In the genomic region with DNA sequence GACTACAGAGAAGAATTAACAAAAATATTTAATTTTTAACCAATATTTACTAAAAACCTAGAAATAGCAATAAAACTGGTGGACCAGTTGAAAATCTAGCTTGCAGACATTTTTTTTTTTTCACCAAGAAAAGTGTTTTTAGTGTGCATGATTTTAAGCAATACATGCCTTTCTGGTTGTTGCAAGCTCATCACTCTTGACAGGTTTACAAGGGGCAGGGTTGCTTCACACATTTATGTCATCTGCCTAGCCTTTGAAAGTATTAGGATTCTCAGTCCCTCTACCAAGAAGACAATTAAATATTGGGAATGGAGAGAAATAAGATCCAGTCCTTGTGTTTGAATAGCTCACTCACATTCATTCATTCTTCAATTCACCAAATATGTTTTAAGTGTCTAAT, we compare ENCODE assay signal across 1 cellular context.
TF ChIP-seq lines count a peak whose summit lies in the region.

No MANE protein-coding gene starts in this region.

TF ChIP-seq in K562, 482 proteins besides CTCF, POLR2A, EP300 and RAD21 (continues in another document):
- TF ChIP-seq, protein P1, sequence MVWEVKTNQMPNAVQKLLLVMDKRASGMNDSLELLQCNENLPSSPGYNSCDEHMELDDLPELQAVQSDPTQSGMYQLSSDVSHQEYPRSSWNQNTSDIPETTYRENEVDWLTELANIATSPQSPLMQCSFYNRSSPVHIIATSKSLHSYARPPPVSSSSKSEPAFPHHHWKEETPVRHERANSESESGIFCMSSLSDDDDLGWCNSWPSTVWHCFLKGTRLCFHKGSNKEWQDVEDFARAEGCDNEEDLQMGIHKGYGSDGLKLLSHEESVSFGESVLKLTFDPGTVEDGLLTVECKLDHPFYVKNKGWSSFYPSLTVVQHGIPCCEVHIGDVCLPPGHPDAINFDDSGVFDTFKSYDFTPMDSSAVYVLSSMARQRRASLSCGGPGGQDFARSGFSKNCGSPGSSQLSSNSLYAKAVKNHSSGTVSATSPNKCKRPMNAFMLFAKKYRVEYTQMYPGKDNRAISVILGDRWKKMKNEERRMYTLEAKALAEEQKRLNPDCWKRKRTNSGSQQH (CRISPR knock-in tag; IDR thresholded peaks at IDR 0.05), result no peak
- TF ChIP-seq TCF7 (IDR thresholded peaks at IDR 0.05; ENCODE audit: borderline replicate concordance) (no peak), MCM2 (IDR thresholded peaks at IDR 0.05; ENCODE audit: low read depth) (no peak), TEAD1 (CRISPR knock-in tag; IDR thresholded peaks at IDR 0.05) (no peak), ZNF696 (CRISPR knock-in tag; conservative IDR thresholded peaks at IDR 0.05) (no peak), ZNF384 (IDR thresholded peaks at IDR 0.05; ENCODE audit: low read depth, low read length) (no peak), FOXK1 (CRISPR knock-in tag; IDR thresholded peaks at IDR 0.05; ENCODE audit: borderline replicate concordance) (no peak), HDAC6 (IDR thresholded peaks at IDR 0.05; ENCODE audit: low read depth, low read length) (no peak), BMI1 (IDR thresholded peaks at IDR 0.05; ENCODE audit: low read length) (no peak), WHSC1 (IDR thresholded peaks at IDR 0.05; ENCODE audit: low read length) (no peak), TCF7L2 (IDR thresholded peaks at IDR 0.05; ENCODE audit: low read depth, low read length) (no peak), DNMT1 (IDR thresholded peaks at IDR 0.05) (no peak), MAFK (IDR thresholded peaks at IDR 0.05; ENCODE audit: low read length) (peak; percentile 42), RBM25 (IDR thresholded peaks at IDR 0.05; ENCODE audit: low read depth, low read length, severe bottlenecking) (no peak), MEF2A (IDR thresholded peaks at IDR 0.05; ENCODE audit: control insufficient read depth, low read depth, low read length) (no peak), ZBTB8A (IDR thresholded peaks at IDR 0.05; ENCODE audit: partially characterized antibody) (no peak), CCNT2 (IDR thresholded peaks at IDR 0.05; ENCODE audit: borderline replicate concordance, extremely low read depth, insufficient read length, low read depth, low read length) (no peak), TCF3 (CRISPR knock-in tag; IDR thresholded peaks at IDR 0.05) (no peak), MTA1 (IDR thresholded peaks at IDR 0.05; ENCODE audit: borderline replicate concordance) (no peak), ZNF77 (CRISPR knock-in tag; IDR thresholded peaks at IDR 0.05) (no peak), NFE2L1 (tag; IDR thresholded peaks at IDR 0.05; ENCODE audit: borderline replicate concordance, low read depth) (no peak), TAF7 (tag; IDR thresholded peaks at IDR 0.05) (no peak), RBM39 (optimal IDR thresholded peaks at IDR 0.05; ENCODE audit: low read depth, low read length) (no peak), PPARD (CRISPR knock-in tag; IDR thresholded peaks at IDR 0.05) (no peak), POU5F1 (IDR thresholded peaks at IDR 0.05; ENCODE audit: borderline replicate concordance, low read depth, low read length, partially characterized antibody) (no peak), KHSRP (IDR thresholded peaks at IDR 0.05) (no peak), KDM5B (IDR thresholded peaks at IDR 0.05; ENCODE audit: insufficient replicate concordance, low read depth, low read length) (no peak)
- TF ChIP-seq, protein P2, sequence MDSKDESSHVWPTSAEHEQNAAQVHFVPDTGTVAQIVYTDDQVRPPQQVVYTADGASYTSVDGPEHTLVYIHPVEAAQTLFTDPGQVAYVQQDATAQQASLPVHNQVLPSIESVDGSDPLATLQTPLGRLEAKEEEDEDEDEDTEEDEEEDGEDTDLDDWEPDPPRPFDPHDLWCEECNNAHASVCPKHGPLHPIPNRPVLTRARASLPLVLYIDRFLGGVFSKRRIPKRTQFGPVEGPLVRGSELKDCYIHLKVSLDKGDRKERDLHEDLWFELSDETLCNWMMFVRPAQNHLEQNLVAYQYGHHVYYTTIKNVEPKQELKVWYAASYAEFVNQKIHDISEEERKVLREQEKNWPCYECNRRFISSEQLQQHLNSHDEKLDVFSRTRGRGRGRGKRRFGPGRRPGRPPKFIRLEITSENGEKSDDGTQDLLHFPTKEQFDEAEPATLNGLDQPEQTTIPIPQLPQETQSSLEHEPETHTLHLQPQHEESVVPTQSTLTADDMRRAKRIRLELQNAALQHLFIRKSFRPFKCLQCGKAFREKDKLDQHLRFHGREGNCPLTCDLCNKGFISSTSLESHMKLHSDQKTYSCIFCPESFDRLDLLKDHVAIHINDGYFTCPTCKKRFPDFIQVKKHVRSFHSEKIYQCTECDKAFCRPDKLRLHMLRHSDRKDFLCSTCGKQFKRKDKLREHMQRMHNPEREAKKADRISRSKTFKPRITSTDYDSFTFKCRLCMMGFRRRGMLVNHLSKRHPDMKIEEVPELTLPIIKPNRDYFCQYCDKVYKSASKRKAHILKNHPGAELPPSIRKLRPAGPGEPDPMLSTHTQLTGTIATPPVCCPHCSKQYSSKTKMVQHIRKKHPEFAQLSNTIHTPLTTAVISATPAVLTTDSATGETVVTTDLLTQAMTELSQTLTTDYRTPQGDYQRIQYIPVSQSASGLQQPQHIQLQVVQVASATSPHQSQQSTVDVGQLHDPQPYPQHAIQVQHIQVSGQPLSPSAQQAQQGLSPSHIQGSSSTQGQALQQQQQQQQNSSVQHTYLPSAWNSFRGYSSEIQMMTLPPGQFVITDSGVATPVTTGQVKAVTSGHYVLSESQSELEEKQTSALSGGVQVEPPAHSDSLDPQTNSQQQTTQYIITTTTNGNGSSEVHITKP (IDR thresholded peaks at IDR 0.05; ENCODE audit: partially characterized antibody), result no peak
- TF ChIP-seq, protein P3, sequence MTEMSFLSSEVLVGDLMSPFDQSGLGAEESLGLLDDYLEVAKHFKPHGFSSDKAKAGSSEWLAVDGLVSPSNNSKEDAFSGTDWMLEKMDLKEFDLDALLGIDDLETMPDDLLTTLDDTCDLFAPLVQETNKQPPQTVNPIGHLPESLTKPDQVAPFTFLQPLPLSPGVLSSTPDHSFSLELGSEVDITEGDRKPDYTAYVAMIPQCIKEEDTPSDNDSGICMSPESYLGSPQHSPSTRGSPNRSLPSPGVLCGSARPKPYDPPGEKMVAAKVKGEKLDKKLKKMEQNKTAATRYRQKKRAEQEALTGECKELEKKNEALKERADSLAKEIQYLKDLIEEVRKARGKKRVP (CRISPR knock-in tag; IDR thresholded peaks at IDR 0.05), result no peak
- TF ChIP-seq, protein P4, sequence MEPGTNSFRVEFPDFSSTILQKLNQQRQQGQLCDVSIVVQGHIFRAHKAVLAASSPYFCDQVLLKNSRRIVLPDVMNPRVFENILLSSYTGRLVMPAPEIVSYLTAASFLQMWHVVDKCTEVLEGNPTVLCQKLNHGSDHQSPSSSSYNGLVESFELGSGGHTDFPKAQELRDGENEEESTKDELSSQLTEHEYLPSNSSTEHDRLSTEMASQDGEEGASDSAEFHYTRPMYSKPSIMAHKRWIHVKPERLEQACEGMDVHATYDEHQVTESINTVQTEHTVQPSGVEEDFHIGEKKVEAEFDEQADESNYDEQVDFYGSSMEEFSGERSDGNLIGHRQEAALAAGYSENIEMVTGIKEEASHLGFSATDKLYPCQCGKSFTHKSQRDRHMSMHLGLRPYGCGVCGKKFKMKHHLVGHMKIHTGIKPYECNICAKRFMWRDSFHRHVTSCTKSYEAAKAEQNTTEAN (CRISPR knock-in tag; IDR thresholded peaks at IDR 0.05), result no peak
- TF ChIP-seq, protein P5, sequence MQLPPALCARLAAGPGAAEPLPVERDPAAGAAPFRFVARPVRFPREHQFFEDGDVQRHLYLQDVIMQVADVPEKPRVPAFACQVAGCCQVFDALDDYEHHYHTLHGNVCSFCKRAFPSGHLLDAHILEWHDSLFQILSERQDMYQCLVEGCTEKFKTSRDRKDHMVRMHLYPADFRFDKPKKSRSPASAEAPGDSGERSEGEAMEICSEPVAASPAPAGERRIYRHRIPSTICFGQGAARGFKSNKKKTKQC (CRISPR knock-in tag; IDR thresholded peaks at IDR 0.05), result no peak
- TF ChIP-seq, protein P6, sequence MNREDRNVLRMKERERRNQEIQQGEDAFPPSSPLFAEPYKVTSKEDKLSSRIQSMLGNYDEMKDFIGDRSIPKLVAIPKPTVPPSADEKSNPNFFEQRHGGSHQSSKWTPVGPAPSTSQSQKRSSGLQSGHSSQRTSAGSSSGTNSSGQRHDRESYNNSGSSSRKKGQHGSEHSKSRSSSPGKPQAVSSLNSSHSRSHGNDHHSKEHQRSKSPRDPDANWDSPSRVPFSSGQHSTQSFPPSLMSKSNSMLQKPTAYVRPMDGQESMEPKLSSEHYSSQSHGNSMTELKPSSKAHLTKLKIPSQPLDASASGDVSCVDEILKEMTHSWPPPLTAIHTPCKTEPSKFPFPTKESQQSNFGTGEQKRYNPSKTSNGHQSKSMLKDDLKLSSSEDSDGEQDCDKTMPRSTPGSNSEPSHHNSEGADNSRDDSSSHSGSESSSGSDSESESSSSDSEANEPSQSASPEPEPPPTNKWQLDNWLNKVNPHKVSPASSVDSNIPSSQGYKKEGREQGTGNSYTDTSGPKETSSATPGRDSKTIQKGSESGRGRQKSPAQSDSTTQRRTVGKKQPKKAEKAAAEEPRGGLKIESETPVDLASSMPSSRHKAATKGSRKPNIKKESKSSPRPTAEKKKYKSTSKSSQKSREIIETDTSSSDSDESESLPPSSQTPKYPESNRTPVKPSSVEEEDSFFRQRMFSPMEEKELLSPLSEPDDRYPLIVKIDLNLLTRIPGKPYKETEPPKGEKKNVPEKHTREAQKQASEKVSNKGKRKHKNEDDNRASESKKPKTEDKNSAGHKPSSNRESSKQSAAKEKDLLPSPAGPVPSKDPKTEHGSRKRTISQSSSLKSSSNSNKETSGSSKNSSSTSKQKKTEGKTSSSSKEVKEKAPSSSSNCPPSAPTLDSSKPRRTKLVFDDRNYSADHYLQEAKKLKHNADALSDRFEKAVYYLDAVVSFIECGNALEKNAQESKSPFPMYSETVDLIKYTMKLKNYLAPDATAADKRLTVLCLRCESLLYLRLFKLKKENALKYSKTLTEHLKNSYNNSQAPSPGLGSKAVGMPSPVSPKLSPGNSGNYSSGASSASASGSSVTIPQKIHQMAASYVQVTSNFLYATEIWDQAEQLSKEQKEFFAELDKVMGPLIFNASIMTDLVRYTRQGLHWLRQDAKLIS (CRISPR knock-in tag; IDR thresholded peaks at IDR 0.05), result no peak
- TF ChIP-seq, protein P7, sequence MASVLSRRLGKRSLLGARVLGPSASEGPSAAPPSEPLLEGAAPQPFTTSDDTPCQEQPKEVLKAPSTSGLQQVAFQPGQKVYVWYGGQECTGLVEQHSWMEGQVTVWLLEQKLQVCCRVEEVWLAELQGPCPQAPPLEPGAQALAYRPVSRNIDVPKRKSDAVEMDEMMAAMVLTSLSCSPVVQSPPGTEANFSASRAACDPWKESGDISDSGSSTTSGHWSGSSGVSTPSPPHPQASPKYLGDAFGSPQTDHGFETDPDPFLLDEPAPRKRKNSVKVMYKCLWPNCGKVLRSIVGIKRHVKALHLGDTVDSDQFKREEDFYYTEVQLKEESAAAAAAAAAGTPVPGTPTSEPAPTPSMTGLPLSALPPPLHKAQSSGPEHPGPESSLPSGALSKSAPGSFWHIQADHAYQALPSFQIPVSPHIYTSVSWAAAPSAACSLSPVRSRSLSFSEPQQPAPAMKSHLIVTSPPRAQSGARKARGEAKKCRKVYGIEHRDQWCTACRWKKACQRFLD (CRISPR knock-in tag; IDR thresholded peaks at IDR 0.05), result peak; percentile 6; the same call in 1 of the 2 replicates
- TF ChIP-seq, protein P8, sequence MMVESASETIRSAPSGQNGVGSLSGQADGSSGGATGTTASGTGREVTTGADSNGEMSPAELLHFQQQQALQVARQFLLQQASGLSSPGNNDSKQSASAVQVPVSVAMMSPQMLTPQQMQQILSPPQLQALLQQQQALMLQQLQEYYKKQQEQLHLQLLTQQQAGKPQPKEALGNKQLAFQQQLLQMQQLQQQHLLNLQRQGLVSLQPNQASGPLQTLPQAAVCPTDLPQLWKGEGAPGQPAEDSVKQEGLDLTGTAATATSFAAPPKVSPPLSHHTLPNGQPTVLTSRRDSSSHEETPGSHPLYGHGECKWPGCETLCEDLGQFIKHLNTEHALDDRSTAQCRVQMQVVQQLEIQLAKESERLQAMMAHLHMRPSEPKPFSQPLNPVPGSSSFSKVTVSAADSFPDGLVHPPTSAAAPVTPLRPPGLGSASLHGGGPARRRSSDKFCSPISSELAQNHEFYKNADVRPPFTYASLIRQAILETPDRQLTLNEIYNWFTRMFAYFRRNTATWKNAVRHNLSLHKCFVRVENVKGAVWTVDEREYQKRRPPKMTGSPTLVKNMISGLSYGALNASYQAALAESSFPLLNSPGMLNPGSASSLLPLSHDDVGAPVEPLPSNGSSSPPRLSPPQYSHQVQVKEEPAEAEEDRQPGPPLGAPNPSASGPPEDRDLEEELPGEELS (CRISPR knock-in tag; IDR thresholded peaks at IDR 0.05; ENCODE audit: borderline replicate concordance), result no peak
- TF ChIP-seq, protein P9, sequence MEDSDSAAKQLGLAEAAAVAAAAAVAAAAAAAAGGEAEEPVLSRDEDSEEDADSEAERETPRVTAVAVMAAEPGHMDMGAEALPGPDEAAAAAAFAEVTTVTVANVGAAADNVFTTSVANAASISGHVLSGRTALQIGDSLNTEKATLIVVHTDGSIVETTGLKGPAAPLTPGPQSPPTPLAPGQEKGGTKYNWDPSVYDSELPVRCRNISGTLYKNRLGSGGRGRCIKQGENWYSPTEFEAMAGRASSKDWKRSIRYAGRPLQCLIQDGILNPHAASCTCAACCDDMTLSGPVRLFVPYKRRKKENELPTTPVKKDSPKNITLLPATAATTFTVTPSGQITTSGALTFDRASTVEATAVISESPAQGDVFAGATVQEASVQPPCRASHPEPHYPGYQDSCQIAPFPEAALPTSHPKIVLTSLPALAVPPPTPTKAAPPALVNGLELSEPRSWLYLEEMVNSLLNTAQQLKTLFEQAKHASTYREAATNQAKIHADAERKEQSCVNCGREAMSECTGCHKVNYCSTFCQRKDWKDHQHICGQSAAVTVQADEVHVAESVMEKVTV (CRISPR knock-in tag; IDR thresholded peaks at IDR 0.05), result no peak
- TF ChIP-seq, protein P10, sequence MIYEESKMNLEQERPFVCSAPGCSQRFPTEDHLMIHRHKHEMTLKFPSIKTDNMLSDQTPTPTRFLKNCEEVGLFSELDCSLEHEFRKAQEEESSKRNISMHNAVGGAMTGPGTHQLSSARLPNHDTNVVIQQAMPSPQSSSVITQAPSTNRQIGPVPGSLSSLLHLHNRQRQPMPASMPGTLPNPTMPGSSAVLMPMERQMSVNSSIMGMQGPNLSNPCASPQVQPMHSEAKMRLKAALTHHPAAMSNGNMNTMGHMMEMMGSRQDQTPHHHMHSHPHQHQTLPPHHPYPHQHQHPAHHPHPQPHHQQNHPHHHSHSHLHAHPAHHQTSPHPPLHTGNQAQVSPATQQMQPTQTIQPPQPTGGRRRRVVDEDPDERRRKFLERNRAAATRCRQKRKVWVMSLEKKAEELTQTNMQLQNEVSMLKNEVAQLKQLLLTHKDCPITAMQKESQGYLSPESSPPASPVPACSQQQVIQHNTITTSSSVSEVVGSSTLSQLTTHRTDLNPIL (CRISPR knock-in tag; IDR thresholded peaks at IDR 0.05), result no peak
- TF ChIP-seq, protein P11, sequence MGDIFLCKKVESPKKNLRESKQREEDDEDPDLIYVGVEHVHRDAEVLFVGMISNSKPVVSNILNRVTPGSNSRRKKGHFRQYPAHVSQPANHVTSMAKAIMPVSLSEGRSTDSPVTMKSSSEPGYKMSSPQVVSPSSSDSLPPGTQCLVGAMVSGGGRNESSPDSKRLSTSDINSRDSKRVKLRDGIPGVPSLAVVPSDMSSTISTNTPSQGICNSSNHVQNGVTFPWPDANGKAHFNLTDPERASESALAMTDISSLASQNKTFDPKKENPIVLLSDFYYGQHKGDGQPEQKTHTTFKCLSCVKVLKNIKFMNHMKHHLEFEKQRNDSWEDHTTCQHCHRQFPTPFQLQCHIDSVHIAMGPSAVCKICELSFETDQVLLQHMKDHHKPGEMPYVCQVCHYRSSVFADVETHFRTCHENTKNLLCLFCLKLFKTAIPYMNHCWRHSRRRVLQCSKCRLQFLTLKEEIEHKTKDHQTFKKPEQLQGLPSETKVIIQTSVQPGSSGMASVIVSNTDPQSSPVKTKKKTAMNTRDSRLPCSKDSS (IDR thresholded peaks at IDR 0.05; ENCODE audit: low read depth, partially characterized antibody), result no peak
